In the genomic region with DNA sequence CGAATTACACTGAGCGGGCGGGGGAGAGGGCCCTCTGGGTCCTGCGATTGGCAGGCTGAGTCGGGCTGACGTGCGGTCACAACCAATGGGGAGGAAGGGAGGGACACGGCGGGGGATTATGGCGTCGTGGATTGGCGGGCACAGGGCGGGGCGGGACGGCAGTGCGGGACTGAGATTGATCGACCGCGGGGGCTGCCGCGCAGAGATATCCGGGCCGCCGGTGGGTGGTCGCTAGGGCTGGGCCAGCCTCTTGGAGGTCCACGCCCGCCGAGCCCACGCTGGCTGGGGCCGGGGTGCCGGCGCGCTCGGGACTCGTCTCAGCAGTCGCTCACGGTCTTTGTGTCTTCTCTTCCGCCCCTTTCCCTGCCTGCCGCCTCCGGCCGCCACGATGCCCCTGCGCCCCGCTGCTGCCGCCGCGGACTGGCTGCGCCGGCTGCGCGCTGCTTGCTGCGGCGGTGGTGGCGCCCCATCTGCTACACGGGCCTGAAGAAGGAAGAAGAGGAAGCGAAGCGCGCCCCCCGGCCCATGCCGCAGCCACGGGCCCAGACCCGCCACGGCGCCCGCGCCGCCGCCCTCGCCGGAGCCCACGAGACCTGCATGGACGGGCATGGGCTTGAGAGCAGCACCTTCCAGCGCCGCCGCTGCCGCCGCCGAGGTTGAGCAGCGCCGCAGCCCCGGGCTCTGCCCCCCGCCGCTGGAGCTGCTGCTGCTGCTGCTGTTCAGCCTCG, we compare ENCODE assay signal across 8 cellular contexts. TPM values are rescaled to one million over a fixed set of nuclear protein-coding genes. Genes with fewer than 3 reads are reported as not detected.
DNase-seq lines count a peak whose midpoint lies in the region; ATAC-seq, FAIRE-seq and TF ChIP-seq lines count a peak whose summit lies in the region.

A gene with protein sequence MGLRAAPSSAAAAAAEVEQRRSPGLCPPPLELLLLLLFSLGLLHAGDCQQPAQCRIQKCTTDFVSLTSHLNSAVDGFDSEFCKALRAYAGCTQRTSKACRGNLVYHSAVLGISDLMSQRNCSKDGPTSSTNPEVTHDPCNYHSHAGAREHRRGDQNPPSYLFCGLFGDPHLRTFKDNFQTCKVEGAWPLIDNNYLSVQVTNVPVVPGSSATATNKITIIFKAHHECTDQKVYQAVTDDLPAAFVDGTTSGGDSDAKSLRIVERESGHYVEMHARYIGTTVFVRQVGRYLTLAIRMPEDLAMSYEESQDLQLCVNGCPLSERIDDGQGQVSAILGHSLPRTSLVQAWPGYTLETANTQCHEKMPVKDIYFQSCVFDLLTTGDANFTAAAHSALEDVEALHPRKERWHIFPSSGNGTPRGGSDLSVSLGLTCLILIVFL (plus strand): TSS at position 200 of the 728 bp plus-strand sequence. CDS start 408 bp downstream, at position 608.

- H3K79me2 ChIP-seq in GM23338 (replicated peaks; ENCODE audit: insufficient read depth): peaks cover 42% of the 10 kb centered on the region

- H3K27ac Mint-ChIP-seq in GM23338: peak within 1 kb of the TSS; percentile 95
- peak within 1 kb of the TSS; percentile 90 for H3K27ac Mint-ChIP-seq in activated naive CD4-positive, alpha-beta T cell treated with anti-CD3 and anti-CD28 coated beads, Interleukin-2, amount 10 ng/mL, durations not matched to agents 7 days and 5 days

- H3K36me3 ChIP-seq in GM23338 (ENCODE audit: insufficient read depth): 0 out of 2 replicates have a peak, but pooled peaks cover 6% of the 10 kb centered on the region
- peaks cover 5 to 74% of the 10 kb centered on the region in 2 donors for H3K36me3 ChIP-seq in neuronal stem cell (replicated peaks in 1 of 2; ENCODE audit: control insufficient read depth in 2 of 2, insufficient read depth in 2 of 2, low read length in 2 of 2)
- H3K36me3 ChIP-seq in subcutaneous abdominal adipose tissue (ENCODE audit: control insufficient read depth in 5 of 5, insufficient read depth in 5 of 5, low read length in 5 of 5): no peaks in the 10 kb centered on the region

- H3K27me3 Mint-ChIP-seq in GM23338 (ENCODE audit: insufficient read depth, low read depth, poor library complexity): peaks cover 43% of the 10 kb centered on the region
- peaks cover 63% of the 10 kb centered on the region for H3K27me3 Mint-ChIP-seq in activated naive CD4-positive, alpha-beta T cell treated with anti-CD3 and anti-CD28 coated beads, Interleukin-2, amount 10 ng/mL, durations not matched to agents 7 days and 5 days

- no peaks in the 10 kb centered on the region for H3K9me2 ChIP-seq in GM23338 (ENCODE audit: insufficient read depth)

- H3K9me3 ChIP-seq in neuronal stem cell (replicated peaks in 1 of 2; ENCODE audit: control insufficient read depth in 2 of 2, insufficient read depth in 1 of 2, low read depth in 1 of 2, low read length in 2 of 2) (no peaks in the 10 kb centered on the region), subcutaneous abdominal adipose tissue (ENCODE audit: control insufficient read depth in 5 of 5, low read length in 5 of 5) (no peaks in the 10 kb centered on the region)

- peak within 1 kb of the TSS; percentile 93 for H3K4me3 Mint-ChIP-seq in GM23338
- H3K4me3 Mint-ChIP-seq in activated naive CD4-positive, alpha-beta T cell treated with anti-CD3 and anti-CD28 coated beads, Interleukin-2, amount 10 ng/mL, durations not matched to agents 7 days and 5 days: peak within 1 kb of the TSS; percentile 97

- H3K9ac ChIP-seq in neuronal stem cell (ENCODE audit: low read depth, low read length, poor library complexity) (peak within 1 kb of the TSS; percentile 97), subcutaneous abdominal adipose tissue (ENCODE audit: low read length in 5 of 5) (peak within 1 kb of the TSS; percentile 76 to 89 (median 81))

- peaks cover 28% of the 10 kb centered on the region for H3K4me1 ChIP-seq in GM23338 (ENCODE audit: insufficient read depth)
- H3K4me1 ChIP-seq in neuronal stem cell (ENCODE audit: control insufficient read depth in 2 of 2, insufficient read depth in 1 of 2, low read depth in 1 of 2, low read length in 2 of 2): peaks cover 8 to 12% of the 10 kb centered on the region in 2 donors
- peaks cover 0 to 69% (median 59%) of the 10 kb centered on the region in 5 donors for H3K4me1 ChIP-seq in subcutaneous abdominal adipose tissue (ENCODE audit: control insufficient read depth in 5 of 5, insufficient read depth in 5 of 5, low read length in 5 of 5)

- no CpG with 5 or more reads among the region's 84 CpGs for WGBS in neuronal stem cell (ENCODE audit: extremely low coverage in 2 of 2, insufficient read length in 2 of 2, insufficient replicate concordance in 1 of 2), 2 donors

- peaks cover 2% of the 10 kb centered on the region; the same call in 1 of the 3 replicates for H3K9me3 Mint-ChIP-seq in GM23338
- H3K9me3 Mint-ChIP-seq in activated naive CD4-positive, alpha-beta T cell treated with anti-CD3 and anti-CD28 coated beads, Interleukin-2, amount 10 ng/mL, durations not matched to agents 7 days and 5 days: no peaks in the 10 kb centered on the region

- peaks cover 18% of the 10 kb centered on the region for H3K36me3 Mint-ChIP-seq in GM23338 (ENCODE audit: low read depth)
- peaks cover 2% of the 10 kb centered on the region for H3K36me3 Mint-ChIP-seq in activated naive CD4-positive, alpha-beta T cell treated with anti-CD3 and anti-CD28 coated beads, Interleukin-2, amount 10 ng/mL, durations not matched to agents 7 days and 5 days

- peaks cover 34% of the 10 kb centered on the region for H3K27me3 ChIP-seq in GM23338 (ENCODE audit: insufficient read depth)
- H3K27me3 ChIP-seq in neuronal stem cell (ENCODE audit: control insufficient read depth in 3 of 3, insufficient read depth in 3 of 3, low read depth in 1 of 3, low read length in 3 of 3): no peaks in the 10 kb centered on the region
- H3K27me3 ChIP-seq in subcutaneous abdominal adipose tissue (ENCODE audit: control insufficient read depth in 5 of 5, insufficient read depth in 4 of 5, low read length in 5 of 5): no peaks in the 10 kb centered on the region

- ATAC-seq in GM23338: peak; percentile 71

- TF ChIP-seq CTCF in GM23338 (conservative IDR thresholded peaks at IDR 0.05; ENCODE audit: low read depth in 2 of 2) (no peak), LNCaP clone FGC (IDR thresholded peaks at IDR 0.05; ENCODE audit: control insufficient read depth, extremely low read depth, insufficient read depth) (peak; percentile 12; the same call in 1 of the 2 replicates)

- H3K4me3 ChIP-seq in GM23338: peak within 1 kb of the TSS; percentile 75
- H3K4me3 ChIP-seq in LNCaP clone FGC (ENCODE audit: low read depth, low read length): peak within 1 kb of the TSS; percentile 86
- H3K4me3 ChIP-seq in neuronal stem cell (ENCODE audit: low read length in 2 of 2): peak within 1 kb of the TSS; percentile 93 to 99
- peak within 1 kb of the TSS; percentile 82 to 93 (median 90) for H3K4me3 ChIP-seq in subcutaneous abdominal adipose tissue (ENCODE audit: low read depth in 1 of 5, low read length in 5 of 5)

- peak within 1 kb of the TSS; percentile 87 for H3K14ac ChIP-seq in neuronal stem cell (ENCODE audit: low read length)

- no peak within 1 kb of the TSS for H2BK120ac ChIP-seq in neuronal stem cell (ENCODE audit: low read depth, low read length)

- CTCF ChIA-PET in activated naive CD4-positive, alpha-beta T cell treated with anti-CD3 and anti-CD28 coated beads, Interleukin-2, amount 10 ng/mL, durations not matched to agents 7 days and 5 days (lab: Charles Lee): no interaction called here

- no peak within 1 kb of the TSS for H4K91ac ChIP-seq in neuronal stem cell (ENCODE audit: low read depth, low read length, poor library complexity)

- H3K4me1 Mint-ChIP-seq in GM23338: peaks cover 38% of the 10 kb centered on the region
- peaks cover 58% of the 10 kb centered on the region for H3K4me1 Mint-ChIP-seq in activated naive CD4-positive, alpha-beta T cell treated with anti-CD3 and anti-CD28 coated beads, Interleukin-2, amount 10 ng/mL, durations not matched to agents 7 days and 5 days

- no peak within 1 kb of the TSS for H3K4ac ChIP-seq in neuronal stem cell (ENCODE audit: low read length)

- H2AK5ac ChIP-seq in neuronal stem cell (ENCODE audit: low read depth, low read length): peak within 1 kb of the TSS; percentile 66

- peaks cover 33% of the 10 kb centered on the region for H4K20me1 ChIP-seq in GM23338 (replicated peaks; ENCODE audit: insufficient read depth)

- no peak for FAIRE-seq in frontal cortex (lab: Jason Lieb, UNC)

- peak within 1 kb of the TSS; percentile 98 for H3K18ac ChIP-seq in neuronal stem cell (ENCODE audit: low read length)

- no peak within 1 kb of the TSS for H2BK15ac ChIP-seq in neuronal stem cell (ENCODE audit: low read length)

- H4K8ac ChIP-seq in neuronal stem cell (ENCODE audit: low read depth, low read length): peak within 1 kb of the TSS; percentile 94

- peaks cover 5% of the 10 kb centered on the region; the same call in 1 of the 2 replicates for H3F3A ChIP-seq in GM23338 (replicated peaks; ENCODE audit: low read depth)

- peak within 1 kb of the TSS; percentile 69 for H3K23ac ChIP-seq in neuronal stem cell (ENCODE audit: low read depth, low read length, poor library complexity)

- H3K4me2 ChIP-seq in GM23338: peak within 1 kb of the TSS; percentile 86
- H3K4me2 ChIP-seq in neuronal stem cell (ENCODE audit: insufficient read depth, low read length, poor library complexity, severe bottlenecking): peak within 1 kb of the TSS; percentile 63

- H3K27ac ChIP-seq in GM23338 (ENCODE audit: low read depth): peak within 1 kb of the TSS; percentile 96
- peak within 1 kb of the TSS; percentile 93 for H3K27ac ChIP-seq in neuronal stem cell (replicated peaks; ENCODE audit: low read length)
- H3K27ac ChIP-seq in subcutaneous abdominal adipose tissue (ENCODE audit: low read depth, low read length): peak within 1 kb of the TSS; percentile 77

- H3K79me1 ChIP-seq in neuronal stem cell (ENCODE audit: low read depth, low read length): peaks cover 4% of the 10 kb centered on the region

- peak within 1 kb of the TSS; percentile 93 for H2BK5ac ChIP-seq in neuronal stem cell (ENCODE audit: low read length)

- no peak within 1 kb of the TSS; the same call in 1 of the 2 replicates for H2AFZ ChIP-seq in GM23338
- no peak within 1 kb of the TSS for H2AFZ ChIP-seq in neuronal stem cell (ENCODE audit: low read length)

- H2BK12ac ChIP-seq in neuronal stem cell (ENCODE audit: low read length): no peak within 1 kb of the TSS

- peak; percentile 100 for DNase-seq in Daoy (ENCODE audit: low read depth)
- DNase-seq in GM23338 (ENCODE audit: low spot score): peak; percentile 99
- DNase-seq in LNCaP clone FGC (ENCODE audit: low read depth): peak; percentile 98
- peak; percentile 93 for DNase-seq in SHP77 treated with DMSO at 0.1 percent for 48 hours (lab: John Stamatoyannopoulos, UW)
- DNase-seq in activated naive CD4-positive, alpha-beta T cell treated with anti-CD3 and anti-CD28 coated beads, Interleukin-2, amount 10 ng/mL, durations not matched to agents 7 days and 5 days: peak; percentile 94
- DNase-seq in frontal cortex (ENCODE audit: low spot score in 2 of 2): peak; percentile 96 to 97
- DNase-seq in neuronal stem cell (ENCODE audit: low spot score): peak; percentile 97

RNA-seq across cellular contexts. Expression of the gene that starts here (rescaled TPM):
- 12.5 and 17.9 TPM in 2 replicates for total RNA-seq in Daoy (2014; rRNA removed; shearing (Covaris generic))
- 34.1 and 34.3 TPM in 2 replicates for total RNA-seq in GM23338 (2014; rRNA removed; shearing (Covaris generic))
- 20.5 and 21.7 TPM in 2 replicates for polyA plus RNA-seq in GM23338 (2016; fragmentation: Nextera tagmentation; extraction: Ambion mirVana)
- total RNA-seq in frontal cortex: 34.6 TPM
- 23.7 TPM for polyA plus RNA-seq in neuronal stem cell (2013, experiment 1 of 2)
- polyA plus RNA-seq in neuronal stem cell (2013, experiment 2 of 2): 23.3 TPM

Comparison
In these comparisons a context has a peak if more than half of its experiments do, and no peak if none do; other contexts are left out.
1. Peak in every context shown above with its lines: DNase-seq, ATAC-seq, H3K4me3 ChIP-seq and H3K27ac ChIP-seq.